ENCODE assay signal across 8 cellular contexts in genomic region chr19:4557971-4558941, GRCh38. TPM values are rescaled to one million over a fixed set of nuclear protein-coding genes. Genes with fewer than 3 reads are reported as not detected.
A peak's percentile ranks its signal among the peaks of the same experiment; 100 is the strongest.
DNase-seq lines count a peak whose midpoint lies in the region; ATAC-seq and TF ChIP-seq lines count a peak whose summit lies in the region.

No MANE protein-coding gene starts in this region.

- H3K27me3 Mint-ChIP-seq in activated CD4-positive, alpha-beta T cell treated with anti-CD3 and anti-CD28 coated beads, Interleukin-2, amount 10 ng/mL, durations not matched to agents 7 days and 5 days: no peaks in the 10 kb centered on the region

- no peaks in the 10 kb centered on the region for H3K36me3 Mint-ChIP-seq in activated CD4-positive, alpha-beta T cell treated with anti-CD3 and anti-CD28 coated beads, Interleukin-2, amount 10 ng/mL, durations not matched to agents 7 days and 5 days (ENCODE audit: low read depth)

- H3K4me1 ChIP-seq in smooth muscle cell (ENCODE audit: low read depth): no peaks in the 10 kb centered on the region

- in situ Hi-C loops in GM13977 (cut with MboI; ENCODE audit: low pct_unique_long_range_greater_than_20kb, low sequenced_read_pairs, unreplicated experiment): no loop called here

- H3K4me2 ChIP-seq in smooth muscle cell: peak overlapping the region; percentile 77

- H3K27ac Mint-ChIP-seq in activated CD4-positive, alpha-beta T cell treated with anti-CD3 and anti-CD28 coated beads, Interleukin-2, amount 10 ng/mL, durations not matched to agents 7 days and 5 days: no peak overlapping the region

- H3K4me1 Mint-ChIP-seq in activated CD4-positive, alpha-beta T cell treated with anti-CD3 and anti-CD28 coated beads, Interleukin-2, amount 10 ng/mL, durations not matched to agents 7 days and 5 days: no peaks in the 10 kb centered on the region

- no peaks in the 10 kb centered on the region for H3K79me2 ChIP-seq in smooth muscle cell (ENCODE audit: low read depth)

- CTCF ChIA-PET in activated CD4-positive, alpha-beta T cell treated with anti-CD3 and anti-CD28 coated beads, Interleukin-2, amount 10 ng/mL, durations not matched to agents 7 days and 5 days (lab: Charles Lee): interaction anchor here (0.6 to 2.5 kb wide), 4 partner anchors 9 to 557 kb away, joined by 3 to 6 read pairs (median 4); partner anchors contain the start of gene FEM1A

- H3F3A ChIP-seq in smooth muscle cell (ENCODE audit: low read depth): no peaks in the 10 kb centered on the region

- peak; percentile 77 for DNase-seq in AG20443 (ENCODE audit: low spot score)
- DNase-seq in GM13977 (ENCODE audit: low spot score): peak; percentile 83
- peak; percentile 22 for DNase-seq in activated CD4-positive, alpha-beta T cell treated with anti-CD3 and anti-CD28 coated beads, Interleukin-2, amount 10 ng/mL, durations not matched to agents 7 days and 5 days
- DNase-seq in foreskin fibroblast: peak in 1 of 2 donors; percentile 41
- peak; percentile 16 for DNase-seq in smooth muscle cell (lab: John Stamatoyannopoulos, UW; ENCODE audit: unreplicated experiment)
- no peak for DNase-seq in NCI-H146 treated with DMSO at 0.1 percent for 48 hours (lab: John Stamatoyannopoulos, UW; ENCODE audit: unreplicated experiment)

- H3K27ac ChIP-seq in smooth muscle cell (ENCODE audit: low read depth): no peak overlapping the region

- no peak overlapping the region for H3K4me3 Mint-ChIP-seq in activated CD4-positive, alpha-beta T cell treated with anti-CD3 and anti-CD28 coated beads, Interleukin-2, amount 10 ng/mL, durations not matched to agents 7 days and 5 days

- no peaks in the 10 kb centered on the region for H3K36me3 ChIP-seq in smooth muscle cell (ENCODE audit: low read depth)

- no peaks in the 10 kb centered on the region for H3K9me3 Mint-ChIP-seq in activated CD4-positive, alpha-beta T cell treated with anti-CD3 and anti-CD28 coated beads, Interleukin-2, amount 10 ng/mL, durations not matched to agents 7 days and 5 days

- 32% methylated on average over 41 of the region's 44 CpGs for WGBS in smooth muscle cell (ENCODE audit: low lambda C conversion rate)

- H3K4me3 ChIP-seq in foreskin fibroblast (ENCODE audit: low read depth in 1 of 2, low read length in 2 of 2): no peak overlapping the region
- peak overlapping the region; percentile 23 for H3K4me3 ChIP-seq in smooth muscle cell

- H3K9ac ChIP-seq in smooth muscle cell (ENCODE audit: low read depth): no peak overlapping the region

- POLR2A ChIA-PET in activated CD4-positive, alpha-beta T cell treated with anti-CD3 and anti-CD28 coated beads, Interleukin-2, amount 10 ng/mL, durations not matched to agents 7 days and 5 days (lab: Charles Lee): no interaction called here

- no peaks in the 10 kb centered on the region for H3K9me3 ChIP-seq in smooth muscle cell (replicated peaks; ENCODE audit: low read depth)

- ATAC-seq in HG02970 (IDR thresholded peaks at IDR 0.05; ENCODE audit: low FRiP score, unreplicated experiment): no peak
- no peak for ATAC-seq in HG03457 (IDR thresholded peaks at IDR 0.05; ENCODE audit: unreplicated experiment)

- peak; percentile 96 for TF ChIP-seq CTCF in GM13977 (IDR thresholded peaks at IDR 0.05; ENCODE audit: extremely low read depth, insufficient read depth, missing control alignments)
- TF ChIP-seq CTCF in foreskin fibroblast (IDR thresholded peaks at IDR 0.05; ENCODE audit: low read depth, low read length): peak; percentile 93
- peak; percentile 97 for TF ChIP-seq CTCF in smooth muscle cell (IDR thresholded peaks at IDR 0.05; ENCODE audit: borderline replicate concordance, insufficient read depth, poor library complexity, severe bottlenecking)

- no peaks in the 10 kb centered on the region for H3K27me3 ChIP-seq in smooth muscle cell (ENCODE audit: low read depth)

- H2AFZ ChIP-seq in smooth muscle cell (ENCODE audit: low read depth): peak overlapping the region; percentile 59

- no peaks in the 10 kb centered on the region for H4K20me1 ChIP-seq in smooth muscle cell (ENCODE audit: low read depth)

RNA-seq across cellular contexts. Expression of gene SEMA6B, which starts 1.2 kb away (rescaled TPM):
- total RNA-seq in activated CD4-positive, alpha-beta T cell treated with anti-CD3 and anti-CD28 coated beads, Interleukin-2, amount 10 ng/mL, durations not matched to agents 7 days and 5 days: not detected
- 1.9 and 2.2 TPM in 2 replicates for total RNA-seq in smooth muscle cell
- 0.63 and 1.3 TPM in 2 replicates for polyA plus RNA-seq in smooth muscle cell

RNA-seq across cellular contexts. Expression of gene LRG1, which starts 18.4 kb away (rescaled TPM):
- under 1 TPM in 1 of 2 experiments, not detected in 1; 0.07 TPM for total RNA-seq in activated CD4-positive, alpha-beta T cell treated with anti-CD3 and anti-CD28 coated beads, Interleukin-2, amount 10 ng/mL, durations not matched to agents 7 days and 5 days
- total RNA-seq in smooth muscle cell: not detected in 2 replicates
- polyA plus RNA-seq in smooth muscle cell: not detected in 2 replicates

RNA-seq across cellular contexts. Expression of gene PLIN5, which starts 23.2 kb away (rescaled TPM):
- total RNA-seq in activated CD4-positive, alpha-beta T cell treated with anti-CD3 and anti-CD28 coated beads, Interleukin-2, amount 10 ng/mL, durations not matched to agents 7 days and 5 days: not detected
- total RNA-seq in smooth muscle cell: not detected in 2 replicates
- polyA plus RNA-seq in smooth muscle cell: 0.27 TPM in 1 of 2 replicates, not detected in the other

RNA-seq across cellular contexts. Expression of gene PLIN4, which starts 40.0 kb away (rescaled TPM):
- total RNA-seq in activated CD4-positive, alpha-beta T cell treated with anti-CD3 and anti-CD28 coated beads, Interleukin-2, amount 10 ng/mL, durations not matched to agents 7 days and 5 days: not detected
- 0.09 TPM in 1 of 2 replicates, not detected in the other for total RNA-seq in smooth muscle cell
- polyA plus RNA-seq in smooth muscle cell: 0.23 and 0.93 TPM in 2 replicates
